ENCODE assay signal across 1 cellular context in the genomic region with DNA sequence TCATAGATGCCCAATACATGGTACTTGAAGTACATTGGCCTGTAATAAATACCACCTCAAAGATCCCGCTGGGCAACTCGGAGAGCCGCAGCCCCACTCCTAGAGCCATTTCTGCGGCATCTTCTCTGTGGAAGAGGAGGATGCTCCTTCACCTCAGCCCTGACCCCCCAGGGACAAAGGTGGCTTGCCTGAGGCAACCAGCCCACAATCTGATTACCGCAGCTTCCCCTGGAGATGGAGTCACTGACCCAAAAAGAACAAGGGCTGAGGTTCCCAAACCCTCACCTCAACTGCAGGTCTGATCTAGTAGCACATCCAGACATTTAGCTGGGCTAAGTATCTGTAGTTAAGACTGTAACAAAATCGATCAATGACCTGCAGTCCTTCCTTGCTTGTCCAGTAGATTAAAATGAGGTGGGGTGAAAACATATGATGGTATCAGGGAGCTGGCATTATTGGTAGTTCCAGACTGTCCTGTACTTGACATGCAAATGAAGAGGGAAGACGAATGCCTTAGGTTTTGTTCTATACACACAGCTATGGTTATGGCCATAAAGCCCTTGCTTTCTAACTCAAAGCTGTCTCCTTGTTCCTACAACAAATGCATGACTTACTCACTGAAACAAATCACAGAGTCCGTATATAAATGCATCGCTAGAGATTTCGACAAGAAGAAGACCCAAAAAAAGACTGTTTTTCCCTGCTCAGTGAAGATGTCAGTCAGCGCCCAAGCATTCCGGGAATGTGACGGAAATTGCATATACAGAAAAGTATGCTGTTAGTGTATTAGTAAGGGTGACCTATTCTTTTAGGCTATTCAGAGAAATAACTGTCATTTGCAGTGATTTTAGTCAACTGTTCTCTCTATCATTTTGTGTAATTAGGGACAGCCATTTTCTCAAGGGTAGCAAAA.
TF ChIP-seq lines count a peak whose summit lies in the region.

No MANE protein-coding gene starts in this region.

TF ChIP-seq in IMR-90, 13 proteins besides CTCF, POLR2A, EP300 and RAD21:
- TF ChIP-seq RFX5 (IDR thresholded peaks at IDR 0.05; ENCODE audit: low read depth, low read length), result no peak
- peak; percentile 47; the same call in 1 of the 2 replicates for TF ChIP-seq CEBPB (IDR thresholded peaks at IDR 0.05; ENCODE audit: low read depth, low read length)
- peak; percentile 5; the same call in 1 of the 2 replicates for TF ChIP-seq MAFK (IDR thresholded peaks at IDR 0.05; ENCODE audit: low read depth, low read length)
- no peak for TF ChIP-seq NFE2L2 (IDR thresholded peaks at IDR 0.05; ENCODE audit: low read depth, low read length)
